28 cellular contexts compared by ENCODE assay signal in genomic region chr7:133547981-133548380, GRCh38.
"Had no signal": no experiment of that assay in that cellular context is flagged by ENCODE, and none has a peak within 500 bp of the region (broad histone marks: within the 10 kb centered on the region; RNA-seq: fewer than 3 reads in every experiment).

No MANE protein-coding gene starts in this region.

- FAIRE-seq: endometrium, frontal cortex had no signal

- DNase-seq: colonic mucosa; cortex of kidney; effector CD8-positive, alpha-beta T cell; effector memory CD8-positive, alpha-beta T cell; endodermal cell; erythroblast; esophagus squamous epithelium; foreskin fibroblast; heart left ventricle; hypothalamus; immature natural killer cell; islet precursor cell; left cardiac atrium; left lung; left ventricle myocardium superior; lower lobe of right lung; mesenchymal stem cell; mucosa of descending colon; naive B cell; naive thymus-derived CD8-positive, alpha-beta T cell had no signal

- H3K9me3 Mint-ChIP-seq: dendritic cell treated with granulocyte-macrophage colony-stimulating factor and Interleukin-4, amounts not matched to agents 40 ng/mL and 50 ng/mL, for 4 days; effector memory CD8-positive, alpha-beta T cell; endodermal cell; immature natural killer cell; mesothelial cell of epicardium; naive B cell; naive thymus-derived CD8-positive, alpha-beta T cell had no signal

- H3K4me1 ChIP-seq: colonic mucosa, esophagus squamous epithelium, left lung, lower lobe of right lung had no signal

- H3K4me3 ChIP-seq: colonic mucosa, esophagus squamous epithelium, gastroesophageal sphincter, heart left ventricle, hepatocyte, left lung, lower lobe of right lung, mucosa of descending colon had no signal

- H3K27me3 Mint-ChIP-seq: dendritic cell treated with granulocyte-macrophage colony-stimulating factor and Interleukin-4, amounts not matched to agents 40 ng/mL and 50 ng/mL, for 4 days; effector memory CD8-positive, alpha-beta T cell; naive B cell; naive thymus-derived CD8-positive, alpha-beta T cell had no signal

- H3K36me3 Mint-ChIP-seq: naive B cell had no signal

- H3K4me2 ChIP-seq: hepatocyte had no signal

- H3K27ac Mint-ChIP-seq: dendritic cell treated with granulocyte-macrophage colony-stimulating factor and Interleukin-4, amounts not matched to agents 40 ng/mL and 50 ng/mL, for 4 days; effector memory CD8-positive, alpha-beta T cell; mesothelial cell of epicardium; naive thymus-derived CD8-positive, alpha-beta T cell had no signal

- H3K9me3 ChIP-seq: colonic mucosa, esophagus squamous epithelium, gastroesophageal sphincter, heart left ventricle, left lung, lower lobe of right lung, mucosa of descending colon had no signal

- ATAC-seq: effector memory CD8-positive, alpha-beta T cell; esophagus mucosa; gastroesophageal sphincter; heart left ventricle; left cardiac atrium; left lung; left ventricle myocardium superior; lower lobe of right lung; mucosa of descending colon; naive thymus-derived CD8-positive, alpha-beta T cell had no signal

- H3K4me3 Mint-ChIP-seq: dendritic cell treated with granulocyte-macrophage colony-stimulating factor and Interleukin-4, amounts not matched to agents 40 ng/mL and 50 ng/mL, for 4 days; effector memory CD8-positive, alpha-beta T cell; endodermal cell; immature natural killer cell; mesothelial cell of epicardium; naive B cell; naive thymus-derived CD8-positive, alpha-beta T cell had no signal

- H3K4me1 Mint-ChIP-seq: endodermal cell had no signal

- H3K27ac ChIP-seq: colonic mucosa, epithelial cell of prostate, esophagus squamous epithelium, gastroesophageal sphincter, heart left ventricle, hepatocyte, left lung, lower lobe of right lung had no signal
